ENCODE assay signal across 25 cellular contexts in genomic region chr9:21549890-21550289, GRCh38.
A peak's percentile ranks its signal among the peaks of the same experiment; 100 is the strongest.
DNase-seq lines count a peak whose midpoint lies in the region; ATAC-seq and TF ChIP-seq lines count a peak whose summit lies in the region.
"Had no signal": no experiment of that assay in that cellular context is flagged by ENCODE, and none has a peak within 500 bp of the region (broad histone marks: within the 10 kb centered on the region; RNA-seq: fewer than 3 reads in every experiment).

No MANE protein-coding gene starts in this region.

- no peak for TF ChIP-seq POLR2A in sigmoid colon (IDR thresholded peaks at IDR 0.05)

- TF ChIP-seq CTCF in astrocyte of the cerebellum (IDR thresholded peaks at IDR 0.05; ENCODE audit: low read depth, low read length, missing control alignments) (no peak), fibroblast of mammary gland (conservative IDR thresholded peaks at IDR 0.05; ENCODE audit: control insufficient read depth, insufficient read depth, low read depth, low read length) (no peak), sigmoid colon (IDR thresholded peaks at IDR 0.05) (no peak)

- no peak overlapping the region for H3K27ac ChIP-seq in sigmoid colon
- H3K27ac ChIP-seq: left lung, neutrophil, spleen, tibial artery had no signal

- H3K9me3 ChIP-seq in skeletal muscle satellite cell (replicated peaks; ENCODE audit: low read length) (no peaks in the 10 kb centered on the region), sigmoid colon (no peaks in the 10 kb centered on the region)
- H3K9me3 ChIP-seq: left lung, neutrophil, spleen, tibial artery had no signal

- H3K4me1 ChIP-seq in skeletal muscle satellite cell (ENCODE audit: control insufficient read depth, insufficient read depth, low read length) (peaks cover 70% of the 10 kb centered on the region), sigmoid colon (peaks cover 0 to 8% (median 2%) of the 10 kb centered on the region in 4 donors)
- H3K4me1 ChIP-seq: left lung, spleen had no signal

- peak overlapping the region; percentile 59 for H3K9ac ChIP-seq in skeletal muscle satellite cell (ENCODE audit: low read depth, low read length)

- ATAC-seq in GM19467 (IDR thresholded peaks at IDR 0.05; ENCODE audit: unreplicated experiment): no peak
- ATAC-seq: activated T-cell treated with anti-CD3 and anti-CD28 coated beads, Interleukin-2, amount 50 U/mL, for 72 hours had no signal

- H3K4me3 ChIP-seq in astrocyte of the cerebellum (ENCODE audit: low read depth, low read length) (peak overlapping the region; percentile 1), fibroblast of mammary gland (ENCODE audit: control insufficient read depth, low read depth, low read length) (peak overlapping the region; percentile 11), skeletal muscle satellite cell (ENCODE audit: low read length) (peak overlapping the region; percentile 40), sigmoid colon (no peak overlapping the region)
- H3K4me3 ChIP-seq: left lung, spleen, tibial artery had no signal

- WGBS in sigmoid colon, 2 donors: 55 to 80% methylated on average over 4 of the region's 4 CpGs

- in situ Hi-C loops in astrocyte of the cerebellum (cut with HindIII; ENCODE audit: low sequenced_read_pairs): no loop called here

- DNase-seq in HT-29 (ENCODE audit: low spot score) (peak; percentile 32), astrocyte of the cerebellum (ENCODE audit: low read depth) (no peak), fibroblast of mammary gland (ENCODE audit: low read depth) (no peak), NCI-H2171 (lab: John Stamatoyannopoulos, UW) (no peak), sigmoid colon (no peak)
- no peak for DNase-seq in activated CD4-positive, alpha-beta T cell treated with anti-CD3 and anti-CD28 coated beads for 1 hour
- DNase-seq: activated CD4-positive, alpha-beta T cell treated with anti-CD3 and anti-CD28 coated beads for 48 hours; activated naive CD4-positive, alpha-beta T cell treated with anti-CD3 and anti-CD28 coated beads for 36 hours; activated T-cell treated with anti-CD3 and anti-CD28 coated beads, Interleukin-2, amount 50 U/mL, for 72 hours; CD8-positive, alpha-beta memory T cell; DMS53; effector memory CD4-positive, alpha-beta T cell; GF-D8; Karpas-422; left lung; NCI-H187 treated with DMSO at 0.1 percent for 48 hours; NCI-H748 treated with DMSO at 0.1 percent for 48 hours; SIG-M5; spleen; stimulated activated CD4-positive, alpha-beta T cell treated with anti-CD3 and anti-CD28 coated beads, Interleukin-4, amount 100 ng/mL, for 1 hour; stimulated activated naive CD4-positive, alpha-beta T cell treated with Interleukin-2 at 50 U/mL for 16 hours had no signal

- no peak for TF ChIP-seq EP300 in sigmoid colon (IDR thresholded peaks at IDR 0.05)

- H3K4me2 ChIP-seq in skeletal muscle satellite cell (ENCODE audit: low read length): peak overlapping the region; percentile 77

- intact Hi-C loops in sigmoid colon (cut with DNase I): no loop called here

- H3K36me3 ChIP-seq in skeletal muscle satellite cell (ENCODE audit: insufficient read depth, low read length) (peaks cover 15% of the 10 kb centered on the region), sigmoid colon (no peaks in the 10 kb centered on the region)
- H3K36me3 ChIP-seq: left lung, neutrophil, spleen, tibial artery had no signal

- no peaks in the 10 kb centered on the region for H3K27me3 ChIP-seq in skeletal muscle satellite cell (ENCODE audit: control insufficient read depth, insufficient read depth, low read length)
- no peaks in the 10 kb centered on the region for H3K27me3 ChIP-seq in sigmoid colon

Comparison
In these comparisons a context has a peak if more than half of its experiments do, and no peak if none do; other contexts are left out.
1. H3K4me3 ChIP-seq: peak in astrocyte of the cerebellum (single experiment), fibroblast of mammary gland (single experiment) and skeletal muscle satellite cell (single experiment); none in sigmoid colon (0 of 4).